ENCODE assay signal across 1 cellular context in the genomic region with DNA sequence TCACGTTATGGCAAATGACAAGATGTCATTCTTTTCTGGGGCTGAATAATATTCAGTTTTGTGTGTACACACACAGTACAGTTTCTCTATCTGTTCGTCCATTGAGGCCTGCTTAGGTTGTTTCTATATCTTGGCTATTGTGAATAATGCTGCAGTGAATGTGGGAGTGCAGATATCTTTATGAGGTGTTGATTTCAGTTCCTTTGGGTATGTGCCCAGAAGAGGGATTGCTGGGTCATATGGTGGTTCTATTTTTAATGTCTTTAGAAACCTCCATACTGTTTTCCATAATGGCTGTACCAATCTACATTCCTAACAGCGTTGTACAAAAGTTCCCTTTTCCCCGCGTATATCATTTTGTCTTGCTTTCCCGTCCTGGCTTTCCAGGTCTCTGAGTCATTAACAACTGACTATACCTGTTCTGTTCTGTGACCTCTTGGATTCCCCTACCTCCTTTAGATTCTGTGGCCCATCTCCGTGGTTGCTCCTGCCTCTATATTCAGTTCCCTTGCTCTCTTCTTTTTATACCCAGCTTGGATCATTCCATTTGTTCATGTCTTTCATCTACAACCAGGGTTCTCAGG.
TF ChIP-seq lines count a peak whose summit lies in the region.

No MANE protein-coding gene starts in this region.

TF ChIP-seq in HCT116, 20 proteins besides CTCF, POLR2A, EP300 and RAD21:
- no peak for TF ChIP-seq ZBTB33 (IDR thresholded peaks at IDR 0.05; ENCODE audit: extremely low read depth, insufficient replicate concordance, low read length)
- TF ChIP-seq SIN3A (IDR thresholded peaks at IDR 0.05; ENCODE audit: low read depth), result no peak
- TF ChIP-seq JUND (IDR thresholded peaks at IDR 0.05), result no peak
- TF ChIP-seq EZH2phosphoT487 (IDR thresholded peaks at IDR 0.05; ENCODE audit: borderline replicate concordance), result no peak
- TF ChIP-seq TCF7L2 (IDR thresholded peaks at IDR 0.05; ENCODE audit: borderline replicate concordance, extremely low read depth, insufficient read depth, insufficient read length), result no peak
- no peak for TF ChIP-seq FOSL1 (IDR thresholded peaks at IDR 0.05; ENCODE audit: low read depth)
